ENCODE assay signal across 1 cellular context in genomic region chr5:169956756-169957155, GRCh38.
TF ChIP-seq lines count a peak whose summit lies in the region.

No MANE protein-coding gene starts in this region.

TF ChIP-seq in HepG2, 621 proteins besides CTCF, POLR2A, EP300 and RAD21:
- no peak for TF ChIP-seq ZNF207 (IDR thresholded peaks at IDR 0.05; ENCODE audit: borderline replicate concordance)
- no peak for TF ChIP-seq ZNF260 (CRISPR knock-in tag; IDR thresholded peaks at IDR 0.05; ENCODE audit: borderline replicate concordance, low read depth)
- no peak for TF ChIP-seq ZNF766 (CRISPR knock-in tag; IDR thresholded peaks at IDR 0.05; ENCODE audit: borderline replicate concordance)
- TF ChIP-seq CSRNP1 (CRISPR knock-in tag; IDR thresholded peaks at IDR 0.05) = no peak
- TF ChIP-seq ELK4 (CRISPR knock-in tag; IDR thresholded peaks at IDR 0.05; ENCODE audit: borderline replicate concordance) = no peak
- TF ChIP-seq ZNF589 (CRISPR knock-in tag; conservative IDR thresholded peaks at IDR 0.05) = no peak
- TF ChIP-seq HDAC6 (IDR thresholded peaks at IDR 0.05; ENCODE audit: low read depth, low read length) = no peak
- no peak for TF ChIP-seq CENPT (CRISPR knock-in tag; IDR thresholded peaks at IDR 0.05; ENCODE audit: low read depth)
- no peak for TF ChIP-seq ZNF264 (CRISPR knock-in tag; IDR thresholded peaks at IDR 0.05)
- TF ChIP-seq ZNF576 (CRISPR knock-in tag; IDR thresholded peaks at IDR 0.05) = no peak
- TF ChIP-seq ATF4 (CRISPR knock-in tag; IDR thresholded peaks at IDR 0.05) = no peak
- no peak for TF ChIP-seq ZNF577 (CRISPR knock-in tag; IDR thresholded peaks at IDR 0.05; ENCODE audit: borderline replicate concordance, low read depth)
- no peak for TF ChIP-seq ZNF510 (CRISPR knock-in tag; IDR thresholded peaks at IDR 0.05; ENCODE audit: low read depth)
- no peak for TF ChIP-seq ZNF687 (CRISPR knock-in tag; IDR thresholded peaks at IDR 0.05)
- TF ChIP-seq NPAS2 (CRISPR knock-in tag; IDR thresholded peaks at IDR 0.05; ENCODE audit: borderline replicate concordance) = no peak
- no peak for TF ChIP-seq NFE2L1 (CRISPR knock-in tag; IDR thresholded peaks at IDR 0.05; ENCODE audit: borderline replicate concordance)
- TF ChIP-seq SRSF1 (optimal IDR thresholded peaks at IDR 0.05; ENCODE audit: low read depth, low read length) = no peak
- TF ChIP-seq JDP2 (CRISPR knock-in tag; IDR thresholded peaks at IDR 0.05; ENCODE audit: borderline replicate concordance) = no peak
TF ChIP-seq in HepG2: peak in this region for 0.
